In the genomic region with DNA sequence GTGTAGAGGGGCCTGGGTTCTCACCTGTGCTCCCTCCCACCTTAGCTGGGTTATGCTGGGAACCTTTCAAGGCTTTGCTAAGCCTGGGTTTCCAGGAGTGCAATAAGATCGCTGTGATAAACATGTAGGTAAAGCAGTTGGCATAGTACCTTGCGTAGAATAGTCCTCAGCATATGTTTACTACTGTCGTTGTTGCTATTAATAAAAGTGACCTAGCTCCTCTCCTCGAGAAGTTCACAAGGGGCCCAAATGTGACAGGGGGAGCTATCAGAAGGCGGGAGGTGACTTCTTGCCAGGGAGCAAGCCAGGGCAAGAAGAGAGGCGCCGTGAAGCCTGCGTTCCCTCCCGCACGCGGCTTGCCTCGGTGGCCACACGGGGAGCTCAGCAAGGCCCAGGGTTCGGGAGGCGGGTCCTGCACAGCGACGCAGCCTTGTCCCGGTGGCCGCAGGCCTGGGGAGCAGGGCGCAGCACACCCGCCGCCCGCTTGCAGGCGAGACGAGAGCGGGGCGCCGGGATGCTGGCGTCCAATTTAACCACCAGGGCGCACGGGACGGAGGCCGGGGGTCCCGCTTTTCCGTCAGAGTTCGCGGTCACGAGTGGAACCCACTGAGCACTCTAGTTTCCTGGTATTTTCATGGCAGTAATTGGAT, we compare ENCODE assay signal across 8 cellular contexts.
DNase-seq lines count a peak whose midpoint lies in the region; ATAC-seq, FAIRE-seq and TF ChIP-seq lines count a peak whose summit lies in the region.

No MANE protein-coding gene starts in this region.

- peak overlapping the region; percentile 86 for H3K27ac Mint-ChIP-seq in stimulated activated memory B cell treated with anti-CD40 and anti-IgM and Interleukin-4, amounts not matched to agents 10 μg/mL and 1 μg/mL and 100 μg/mL, for 72 hours

- ATAC-seq in HG02840 (IDR thresholded peaks at IDR 0.05; ENCODE audit: low FRiP score, unreplicated experiment) (peak; percentile 23), left colon (peak; percentile 51)
- peak; percentile 47 for ATAC-seq in stimulated activated memory B cell treated with anti-CD40 and anti-IgM and Interleukin-4, amounts not matched to agents 10 μg/mL and 1 μg/mL and 100 μg/mL, for 72 hours

- FAIRE-seq in bronchial epithelial cell (lab: Jason Lieb, UNC) = no peak

- H3K36me3 Mint-ChIP-seq in stimulated activated memory B cell treated with anti-CD40 and anti-IgM and Interleukin-4, amounts not matched to agents 10 μg/mL and 1 μg/mL and 100 μg/mL, for 72 hours = no peaks in the 10 kb centered on the region

- H3K27me3 Mint-ChIP-seq in stimulated activated memory B cell treated with anti-CD40 and anti-IgM and Interleukin-4, amounts not matched to agents 10 μg/mL and 1 μg/mL and 100 μg/mL, for 72 hours = peaks cover 14% of the 10 kb centered on the region

- H3K4me1 Mint-ChIP-seq in stimulated activated memory B cell treated with anti-CD40 and anti-IgM and Interleukin-4, amounts not matched to agents 10 μg/mL and 1 μg/mL and 100 μg/mL, for 72 hours = peaks cover 31% of the 10 kb centered on the region

- in situ Hi-C loops in GM13977 (cut with MboI; ENCODE audit: low pct_unique_long_range_greater_than_20kb, low sequenced_read_pairs, unreplicated experiment) = no loop called here

- H3K4me3 ChIP-seq in AG09309 (ENCODE audit: control insufficient read depth, low read depth, low read length) (peak overlapping the region; percentile 60), bronchial epithelial cell (ENCODE audit: low read depth, low read length) (peak overlapping the region; percentile 44)

- no peak for DNase-seq in AG09309 (ENCODE audit: low read depth)
- DNase-seq in GM13977 (ENCODE audit: low spot score) = peak; percentile 58
- peak; percentile 78 for DNase-seq in NCI-H82 treated with DMSO at 0.1 percent for 48 hours (lab: John Stamatoyannopoulos, UW; ENCODE audit: unreplicated experiment)
- no peak for DNase-seq in bronchial epithelial cell (ENCODE audit: low read depth)
- peak; percentile 33 to 59 for DNase-seq in left colon
- DNase-seq in mesenteric fat pad (ENCODE audit: low spot score) = no peak

- TF ChIP-seq CTCF in AG09309 (IDR thresholded peaks at IDR 0.05; ENCODE audit: control insufficient read depth, insufficient read depth, low read depth, low read length, missing control alignments) (no peak), GM13977 (IDR thresholded peaks at IDR 0.05; ENCODE audit: extremely low read depth, insufficient read depth, missing control alignments) (no peak), bronchial epithelial cell (IDR thresholded peaks at IDR 0.05; ENCODE audit: insufficient read depth, low read length, severe bottlenecking) (no peak)

- peak overlapping the region; percentile 93 for H3K4me3 Mint-ChIP-seq in stimulated activated memory B cell treated with anti-CD40 and anti-IgM and Interleukin-4, amounts not matched to agents 10 μg/mL and 1 μg/mL and 100 μg/mL, for 72 hours

- intact Hi-C loops in left colon (cut with DNase I, micrococcal nuclease) = no loop called here

- no peaks in the 10 kb centered on the region for H3K9me3 Mint-ChIP-seq in stimulated activated memory B cell treated with anti-CD40 and anti-IgM and Interleukin-4, amounts not matched to agents 10 μg/mL and 1 μg/mL and 100 μg/mL, for 72 hours

- peaks cover 4% of the 10 kb centered on the region for H3K27me3 ChIP-seq in bronchial epithelial cell (ENCODE audit: control insufficient read depth, insufficient read depth, low read length)

- no peaks in the 10 kb centered on the region for H3K36me3 ChIP-seq in bronchial epithelial cell (ENCODE audit: control insufficient read depth, insufficient read depth, low read length)

Comparison
In these comparisons a context has a peak if more than half of its experiments do, and no peak if none do; other contexts are left out.
1. DNase-seq: peak in GM13977 (single experiment), NCI-H82 treated with DMSO at 0.1 percent for 48 hours (single experiment) and left colon (2 of 2); none in AG09309 (single experiment), bronchial epithelial cell (single experiment) and mesenteric fat pad (single experiment).
2. Peak in every context shown above with its lines, with median percentiles within 50 percentile points of each other: ATAC-seq.